Comparison of ENCODE assay signal across 24 cellular contexts in the genomic region with DNA sequence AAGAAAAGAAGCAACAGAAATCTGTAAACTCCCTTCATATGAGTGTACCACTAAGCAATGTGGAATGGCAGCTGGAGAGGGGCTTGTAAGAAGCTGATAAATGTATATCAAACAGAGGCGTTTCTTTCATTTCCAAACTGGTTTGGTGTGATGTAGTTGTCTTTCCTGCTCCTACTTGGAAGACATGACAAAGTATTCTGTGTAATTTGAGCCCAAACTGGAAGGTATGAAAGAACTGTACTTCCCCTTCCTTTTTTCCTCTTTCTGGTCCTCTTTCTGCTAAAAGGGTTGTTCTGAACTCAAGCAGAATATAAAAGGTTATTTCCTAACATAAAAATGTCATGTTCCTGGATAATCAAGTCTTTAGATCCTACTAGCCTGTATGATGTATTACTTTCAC. TPM values are rescaled to one million over a fixed set of nuclear protein-coding genes. Genes with fewer than 3 reads are reported as not detected.
DNase-seq lines count a peak whose midpoint lies in the region; ATAC-seq and TF ChIP-seq lines count a peak whose summit lies in the region.
"Had no signal": no experiment of that assay in that cellular context is flagged by ENCODE, and none has a peak within 500 bp of the region (broad histone marks: within the 10 kb centered on the region; RNA-seq: fewer than 3 reads in every experiment).

No MANE protein-coding gene starts in this region.

- H2AK9ac ChIP-seq in IMR-90 (replicated peaks; ENCODE audit: low read depth, low read length, poor library complexity): no peak overlapping the region

- no peak overlapping the region for H3K9ac ChIP-seq in IMR-90 (ENCODE audit: low read depth, low read length)

- TF ChIP-seq CTCF in A673 (conservative IDR thresholded peaks at IDR 0.05; ENCODE audit: low read depth, low read length) (no peak), IMR-90 (conservative IDR thresholded peaks at IDR 0.05; ENCODE audit: low read depth, low read length) (no peak), RWPE2 (IDR thresholded peaks at IDR 0.05; ENCODE audit: poor library complexity, severe bottlenecking) (no peak), esophagus muscularis mucosa (IDR thresholded peaks at IDR 0.05) (no peak), brain microvascular endothelial cell (IDR thresholded peaks at IDR 0.05; ENCODE audit: low read depth, low read length, missing control alignments) (no peak)

- H4K91ac ChIP-seq in IMR-90 (ENCODE audit: insufficient read depth, low read depth, low read length): no peak overlapping the region

- no peak overlapping the region for H3K56ac ChIP-seq in IMR-90 (ENCODE audit: extremely low read depth, insufficient read depth, low read length)

- no peak overlapping the region for H2BK15ac ChIP-seq in IMR-90 (ENCODE audit: low read depth, low read length)

- H4K20me1 ChIP-seq in IMR-90 (ENCODE audit: insufficient read depth, low read length): no peaks in the 10 kb centered on the region

- DNase-seq in A673 (ENCODE audit: low spot score) (no peak), IMR-90 (peak; percentile 5), RWPE2 (ENCODE audit: low spot score) (no peak), left kidney (ENCODE audit: low read depth, low spot score) (peak; percentile 15), esophagus muscularis mucosa (ENCODE audit: extremely low spot score) (no peak), brain microvascular endothelial cell (no peak), SHP77 treated with DMSO at 0.1 percent for 48 hours (lab: John Stamatoyannopoulos, UW) (no peak)
- DNase-seq: activated gamma-delta T cell treated with Interleukin-2 at 50 U/mL for 16 hours; body of pancreas; C1 segment of cervical spinal cord; Calu3; effector memory CD4-positive, alpha-beta T cell; HCEC 1CT; mesendoderm; MG63; naive B cell; NCI-H146; NCI-H526; retina; RPMI8226 had no signal

- H3K27ac ChIP-seq in A673 (ENCODE audit: low read depth, low read length, poor library complexity, severe bottlenecking) (peak overlapping the region; percentile 60), IMR-90 (ENCODE audit: insufficient read depth, low read length) (no peak overlapping the region), RWPE2 (ENCODE audit: poor library complexity, severe bottlenecking) (no peak overlapping the region), esophagus muscularis mucosa (replicated peaks in 1 of 4) (no peak overlapping the region), brain microvascular endothelial cell (no peak overlapping the region)
- H3K27ac ChIP-seq: body of pancreas had no signal

- dilution Hi-C loops in IMR-90 (cut with HindIII; ENCODE audit: low sequenced_read_pairs, unreplicated experiment): no loop called here

- BruUV-seq in A673 (replicated peaks; lab: Mats Ljungman, UMichigan) (no TSS peak), IMR-90 (replicated peaks; lab: Mats Ljungman, UMichigan) (no TSS peak)

- H2BK5ac ChIP-seq in IMR-90 (ENCODE audit: low read depth, low read length, poor library complexity, severe bottlenecking): no peak overlapping the region

- no CpG with 5 or more reads among the region's 1 CpG for WGBS in IMR-90 (ENCODE audit: extremely low coverage in 2 of 2, insufficient read length in 1 of 2), 2 experiments
- 32% methylated on average over 1 of the region's 1 CpG for WGBS in esophagus muscularis mucosa

- intact Hi-C loops in A673 (cut with micrococcal nuclease; ENCODE audit: unreplicated experiment) (no loop called here), IMR-90 (cut with micrococcal nuclease) (no loop called here), esophagus muscularis mucosa (cut with DNase I) (no loop called here)

- H3K9me1 ChIP-seq in IMR-90 (ENCODE audit: insufficient read depth, low read length): no peaks in the 10 kb centered on the region

- no peak overlapping the region for H3K4me3 ChIP-seq in A673 (ENCODE audit: low read depth, low read length, poor library complexity, severe bottlenecking)
- H3K4me3 ChIP-seq in IMR-90 (ENCODE audit: insufficient read depth, low read depth, low read length): no peak overlapping the region
- H3K4me3 ChIP-seq in RWPE2 (ENCODE audit: severe bottlenecking): no peak overlapping the region
- H3K4me3 ChIP-seq in esophagus muscularis mucosa: no peak overlapping the region
- H3K4me3 ChIP-seq in brain microvascular endothelial cell (ENCODE audit: low read depth, low read length): no peak overlapping the region
- H3K4me3 ChIP-seq: body of pancreas, GM12878, MG63 had no signal

- H4K8ac ChIP-seq in IMR-90 (ENCODE audit: low read depth in 2 of 2, low read length in 2 of 2): no peak overlapping the region

- ATAC-seq in IMR-90 (ENCODE audit: low read depth): no peak
- peak; percentile 38; the same call in 1 of the 3 replicates for ATAC-seq in RWPE2 (ENCODE audit: low read depth)
- ATAC-seq: body of pancreas; esophagus mucosa; GM12878; left lobe of liver; stimulated activated effector memory CD8-positive, alpha-beta T cell treated with anti-CD3 and anti-CD28 coated beads, Interleukin-12 subunit alpha, Interleukin-12 subunit beta, amount 100 ng/mL, for 72 hours had no signal

- H3K4me1 ChIP-seq in A673 (ENCODE audit: insufficient read depth, low read length, poor library complexity, severe bottlenecking): peaks cover 15% of the 10 kb centered on the region
- H3K4me1 ChIP-seq in IMR-90 (ENCODE audit: control insufficient read depth, insufficient read depth, low read length): no peaks in the 10 kb centered on the region
- peaks cover 5% of the 10 kb centered on the region for H3K4me1 ChIP-seq in RWPE2 (ENCODE audit: insufficient read depth, poor library complexity, severe bottlenecking)
- no peaks in the 10 kb centered on the region for H3K4me1 ChIP-seq in esophagus muscularis mucosa
- H3K4me1 ChIP-seq: body of pancreas had no signal

- no peak overlapping the region for H3K23ac ChIP-seq in IMR-90 (ENCODE audit: low read depth, low read length)

- no peaks in the 10 kb centered on the region for H3K79me1 ChIP-seq in IMR-90 (ENCODE audit: low read depth in 1 of 2, low read length in 2 of 2)

- CTCF ChIA-PET in A673 (lab: Charles Lee) (no interaction called here), IMR-90 (lab: Yijun Ruan, JAX) (no interaction called here)

- H4K5ac ChIP-seq in IMR-90 (ENCODE audit: low read depth, low read length): no peak overlapping the region

- H2AK5ac ChIP-seq in IMR-90 (ENCODE audit: low read depth, low read length): no peak overlapping the region

- H2BK120ac ChIP-seq in IMR-90 (ENCODE audit: low read depth, low read length): no peak overlapping the region

- H3K18ac ChIP-seq in IMR-90 (ENCODE audit: low read depth, low read length): no peak overlapping the region

- in situ Hi-C loops in IMR-90 (cut with MboI; ENCODE audit: low sequenced_read_pairs): no loop called here
- in situ Hi-C loops in brain microvascular endothelial cell (cut with HindIII; ENCODE audit: low pct_ligation_motif_present, low sequenced_read_pairs): no loop called here

- H3K27me3 ChIP-seq in A673 (replicated peaks; ENCODE audit: insufficient read depth, low read depth, low read length, poor library complexity): no peaks in the 10 kb centered on the region
- no peaks in the 10 kb centered on the region; the same call in 1 of the 2 replicates for H3K27me3 ChIP-seq in IMR-90 (ENCODE audit: control insufficient read depth, insufficient read depth, low read length)
- H3K27me3 ChIP-seq in RWPE2 (ENCODE audit: insufficient read depth, poor library complexity, severe bottlenecking): no peaks in the 10 kb centered on the region
- no peaks in the 10 kb centered on the region for H3K27me3 ChIP-seq in esophagus muscularis mucosa
- H3K27me3 ChIP-seq in brain microvascular endothelial cell (replicated peaks): no peaks in the 10 kb centered on the region
- H3K27me3 ChIP-seq: body of pancreas, MG63 had no signal

- H3K36me3 ChIP-seq in A673 (ENCODE audit: insufficient read depth, low read length, poor library complexity, severe bottlenecking) (no peaks in the 10 kb centered on the region), IMR-90 (ENCODE audit: control insufficient read depth, insufficient read depth, low read length) (no peaks in the 10 kb centered on the region), RWPE2 (ENCODE audit: low read depth) (no peaks in the 10 kb centered on the region; the same call in 1 of the 2 replicates), esophagus muscularis mucosa (no peaks in the 10 kb centered on the region), brain microvascular endothelial cell (replicated peaks) (no peaks in the 10 kb centered on the region)
- H3K36me3 ChIP-seq: MG63 had no signal

- no peak overlapping the region for H2AFZ ChIP-seq in IMR-90 (replicated peaks; ENCODE audit: low read length, poor library complexity)

- no peak overlapping the region for H3K14ac ChIP-seq in IMR-90 (replicated peaks; ENCODE audit: low read depth, low read length)

- no peak for TF ChIP-seq RAD21 in IMR-90 (IDR thresholded peaks at IDR 0.05; ENCODE audit: low read length)

- no peak for TF ChIP-seq POLR2A in IMR-90 (IDR thresholded peaks at IDR 0.05; ENCODE audit: low read depth, low read length)
- TF ChIP-seq POLR2A in esophagus muscularis mucosa (IDR thresholded peaks at IDR 0.05; ENCODE audit: low read depth): no peak

- no peak overlapping the region for H3K4me2 ChIP-seq in IMR-90 (ENCODE audit: low read depth, low read length)

- POLR2A ChIA-PET in A673 (lab: Charles Lee; ENCODE audit: low non-redundant PET) (no interaction called here), IMR-90 (lab: Charles Lee; ENCODE audit: unreplicated experiment) (no interaction called here)

- H2BK20ac ChIP-seq in IMR-90 (ENCODE audit: low read depth, low read length): no peak overlapping the region

- TF ChIP-seq EP300 in esophagus muscularis mucosa (IDR thresholded peaks at IDR 0.05): no peak

- H3K4ac ChIP-seq in IMR-90 (ENCODE audit: low read depth, low read length): no peak overlapping the region

- H3K9me3 ChIP-seq in A673 (ENCODE audit: low read depth, low read length, poor library complexity, severe bottlenecking) (no peaks in the 10 kb centered on the region), IMR-90 (ENCODE audit: control insufficient read depth, insufficient read depth, low read length) (no peaks in the 10 kb centered on the region), RWPE2 (ENCODE audit: severe bottlenecking) (no peaks in the 10 kb centered on the region), esophagus muscularis mucosa (no peaks in the 10 kb centered on the region)
- H3K9me3 ChIP-seq: body of pancreas, MG63 had no signal

TF ChIP-seq in IMR-90, 13 proteins besides CTCF, POLR2A, EP300 and RAD21 (continues in another document):
- no peak for TF ChIP-seq MAZ (IDR thresholded peaks at IDR 0.05; ENCODE audit: borderline replicate concordance, low read depth, low read length)

RNA-seq across cellular contexts. Expression of gene METAP1, which starts 25.1 kb away (rescaled TPM):
- total RNA-seq in A673 (2021) (72.2 and 81.3 TPM in 2 replicates), IMR-90 (2012; rRNA removed) (43.7 and 76.1 TPM in 2 replicates), esophagus muscularis mucosa (10 to 100 TPM; 38.4 to 58.1 (median 50.7) TPM)
- polyA plus RNA-seq in IMR-90 (2012; rRNA removed): 38.2 and 47.9 TPM in 2 replicates
- polyA plus RNA-seq in IMR-90 (2012; cell fraction: cytosol; rRNA removed): 10.2 and 21.2 TPM in 2 replicates
- 18.8 and 53.5 TPM in 2 replicates for polyA plus RNA-seq in IMR-90 (2012; cell fraction: nucleus; rRNA removed; ENCODE audit: low replicate concordance)

RNA-seq across cellular contexts. Expression of gene EIF4E, which starts 41.5 kb away (rescaled TPM):
- 154 and 179 TPM in 2 replicates for total RNA-seq in A673 (2021)
- total RNA-seq in IMR-90 (2012; rRNA removed): 113 and 288 TPM in 2 replicates
- polyA plus RNA-seq in IMR-90 (2012; rRNA removed): 69.4 and 80.4 TPM in 2 replicates
- polyA plus RNA-seq in IMR-90 (2012; cell fraction: cytosol; rRNA removed): 6.5 and 9.4 TPM in 2 replicates
- 2.9 and 26.4 TPM in 2 replicates for polyA plus RNA-seq in IMR-90 (2012; cell fraction: nucleus; rRNA removed; ENCODE audit: low replicate concordance)
- total RNA-seq in esophagus muscularis mucosa: 10 to 100 TPM; 67.7 to 84.3 (median 76.5) TPM

Comparison
In these comparisons a context has a peak if more than half of its experiments do, and no peak if none do; other contexts are left out.
1. DNase-seq: peak in IMR-90 (single experiment) and left kidney (single experiment); none in A673 (single experiment), RWPE2 (single experiment), esophagus muscularis mucosa (single experiment), brain microvascular endothelial cell (single experiment) and SHP77 treated with DMSO at 0.1 percent for 48 hours (single experiment).